9 cellular contexts compared by ENCODE assay signal in genomic region chr15:90037961-90038633, GRCh38. TPM values are rescaled to one million over a fixed set of nuclear protein-coding genes. Genes with fewer than 3 reads are reported as not detected.
DNase-seq lines count a peak whose midpoint lies in the region; ATAC-seq lines count a peak whose summit lies in the region.
"Had no signal": no experiment of that assay in that cellular context is flagged by ENCODE, and none has a peak within 500 bp of the region (broad histone marks: within the 10 kb centered on the region; RNA-seq: fewer than 3 reads in every experiment).

No MANE protein-coding gene starts in this region.

- no peaks in the 10 kb centered on the region for H3K27me3 Mint-ChIP-seq in activated T-helper 17 cell treated with anti-CD3 and anti-CD28 coated beads, Interleukin-2, amount 50 U/mL, for 72 hours
- H3K27me3 Mint-ChIP-seq in memory B cell: no peaks in the 10 kb centered on the region

- H3K36me3 Mint-ChIP-seq in activated T-helper 17 cell treated with anti-CD3 and anti-CD28 coated beads, Interleukin-2, amount 50 U/mL, for 72 hours (ENCODE audit: low read depth): no peaks in the 10 kb centered on the region
- peaks cover 7% of the 10 kb centered on the region for H3K36me3 Mint-ChIP-seq in memory B cell

- peak overlapping the region; percentile 40 for H3K4me3 Mint-ChIP-seq in activated T-helper 17 cell treated with anti-CD3 and anti-CD28 coated beads, Interleukin-2, amount 50 U/mL, for 72 hours
- no peak overlapping the region for H3K4me3 Mint-ChIP-seq in memory B cell

- H3K4me1 Mint-ChIP-seq in activated T-helper 17 cell treated with anti-CD3 and anti-CD28 coated beads, Interleukin-2, amount 50 U/mL, for 72 hours: peaks cover 47% of the 10 kb centered on the region
- peaks cover 37% of the 10 kb centered on the region for H3K4me1 Mint-ChIP-seq in memory B cell

- ATAC-seq in HG03342 (IDR thresholded peaks at IDR 0.05; ENCODE audit: unreplicated experiment) (peak; percentile 82), memory B cell (ENCODE audit: low read depth) (peak; percentile 95)
- ATAC-seq in activated T-helper 17 cell treated with anti-CD3 and anti-CD28 coated beads, Interleukin-2, amount 50 U/mL, for 72 hours (replicated peaks): peak; percentile 93

- H3K27ac Mint-ChIP-seq in activated T-helper 17 cell treated with anti-CD3 and anti-CD28 coated beads, Interleukin-2, amount 50 U/mL, for 72 hours: peak overlapping the region; percentile 51
- peak overlapping the region; percentile 96 for H3K27ac Mint-ChIP-seq in memory B cell

- no peaks in the 10 kb centered on the region for H3K9me3 Mint-ChIP-seq in activated T-helper 17 cell treated with anti-CD3 and anti-CD28 coated beads, Interleukin-2, amount 50 U/mL, for 72 hours
- no peaks in the 10 kb centered on the region for H3K9me3 Mint-ChIP-seq in memory B cell

- peak; percentile 36 for DNase-seq in activated T-cell treated with anti-CD3 and anti-CD28 coated beads for 48 hours (ENCODE audit: low read depth)
- no peak for DNase-seq in activated T-cell treated with anti-CD3 and anti-CD28 coated beads, Interleukin-2, amount 50 U/mL, for 1 hour
- DNase-seq in memory B cell (ENCODE audit: low spot score in 2 of 2): peak in 1 of 2 donors; percentile 50
- no peak for DNase-seq in SHP77 treated with DMSO at 0.1 percent for 48 hours (lab: John Stamatoyannopoulos, UW)
- no peak for DNase-seq in NCI-H2107 treated with DMSO at 0.1 percent for 48 hours (lab: John Stamatoyannopoulos, UW; ENCODE audit: unreplicated experiment)
- DNase-seq in C1 segment of cervical spinal cord (lab: John Stamatoyannopoulos, UW): no peak
- DNase-seq: DND-41 had no signal

RNA-seq across cellular contexts. Expression of gene ZNF710, which starts 37.0 kb away (rescaled TPM):
- 10 to 100 TPM; 12.2 to 15.4 TPM for total RNA-seq in activated T-helper 17 cell treated with anti-CD3 and anti-CD28 coated beads, Interleukin-2, amount 50 U/mL, for 72 hours
